Comparison of ENCODE assay signal across 8 cellular contexts in the genomic region with DNA sequence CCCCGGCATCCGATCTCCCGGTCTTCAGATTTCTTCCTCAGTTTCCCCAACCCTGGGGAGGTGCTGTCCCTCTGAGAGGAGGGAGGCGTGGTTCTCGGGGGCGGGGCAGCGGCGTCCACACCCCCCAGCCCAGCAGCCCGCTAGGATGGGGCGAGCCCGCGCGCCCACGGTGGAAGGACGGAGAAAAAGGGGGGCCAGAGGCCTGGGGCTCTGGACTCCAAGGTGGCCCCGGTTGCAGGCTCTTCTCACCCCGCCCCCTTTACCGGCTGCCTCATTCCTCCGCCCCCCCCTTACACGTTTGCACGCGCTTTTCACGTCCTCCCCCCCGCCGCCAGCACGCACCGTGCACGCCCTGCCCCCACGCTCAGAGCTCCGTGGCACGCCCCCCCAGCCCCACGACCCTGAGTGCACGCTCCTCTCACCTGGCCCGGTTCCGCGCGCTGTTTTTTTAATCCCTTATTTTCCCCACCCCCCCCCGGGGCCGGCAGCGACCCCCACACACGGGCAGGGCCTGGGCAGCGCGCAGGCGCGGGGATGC. TPM values are rescaled to one million over a fixed set of nuclear protein-coding genes. Genes with fewer than 3 reads are reported as not detected.
DNase-seq lines count a peak whose midpoint lies in the region; ATAC-seq and TF ChIP-seq lines count a peak whose summit lies in the region.

No MANE protein-coding gene starts in this region.

- H3K36me3 Mint-ChIP-seq in activated T-helper 2 cell treated with anti-CD3 and anti-CD28 coated beads, Interferon-gamma antibody, Interleukin-2, Interleukin-4, amounts not matched to agents 10 μg/mL and 5 μg/mL and 100 μg/mL, durations not matched to agents 14 hours and 24 hours and 36 hours (ENCODE audit: low read depth), result peaks cover 15% of the 10 kb centered on the region
- H3K36me3 Mint-ChIP-seq in nephron (ENCODE audit: low read depth), result no peaks in the 10 kb centered on the region

- ATAC-seq in GM19035 (IDR thresholded peaks at IDR 0.05; ENCODE audit: unreplicated experiment), result no peak

- peak overlapping the region; percentile 66 for H3K4me3 Mint-ChIP-seq in activated T-helper 2 cell treated with anti-CD3 and anti-CD28 coated beads, Interferon-gamma antibody, Interleukin-2, Interleukin-4, amounts not matched to agents 10 μg/mL and 5 μg/mL and 100 μg/mL, durations not matched to agents 14 hours and 24 hours and 36 hours (ENCODE audit: low read depth)
- H3K4me3 Mint-ChIP-seq in nephron, result peak overlapping the region; percentile 81 to 89 (median 82)

- TF ChIP-seq CTCF in fibroblast of the aortic adventitia (IDR thresholded peaks at IDR 0.05; ENCODE audit: insufficient read depth, low read length), result no peak
- TF ChIP-seq CTCF in nephron (IDR thresholded peaks at IDR 0.05; ENCODE audit: unreplicated experiment in 3 of 3), result no peak

- peak overlapping the region; percentile 95 for H3K27ac ChIP-seq in substantia nigra (ENCODE audit: low read depth, low read length, poor library complexity, severe bottlenecking)

- H3K27ac Mint-ChIP-seq in activated T-helper 2 cell treated with anti-CD3 and anti-CD28 coated beads, Interferon-gamma antibody, Interleukin-2, Interleukin-4, amounts not matched to agents 10 μg/mL and 5 μg/mL and 100 μg/mL, durations not matched to agents 14 hours and 24 hours and 36 hours, result no peak overlapping the region
- H3K27ac Mint-ChIP-seq in nephron, result peak overlapping the region; percentile 67 to 97 (median 75)

- H3K9me3 Mint-ChIP-seq in activated T-helper 2 cell treated with anti-CD3 and anti-CD28 coated beads, Interferon-gamma antibody, Interleukin-2, Interleukin-4, amounts not matched to agents 10 μg/mL and 5 μg/mL and 100 μg/mL, durations not matched to agents 14 hours and 24 hours and 36 hours, result no peaks in the 10 kb centered on the region
- H3K9me3 Mint-ChIP-seq in nephron, result no peaks in the 10 kb centered on the region

- no peaks in the 10 kb centered on the region for H3K27me3 Mint-ChIP-seq in activated T-helper 2 cell treated with anti-CD3 and anti-CD28 coated beads, Interferon-gamma antibody, Interleukin-2, Interleukin-4, amounts not matched to agents 10 μg/mL and 5 μg/mL and 100 μg/mL, durations not matched to agents 14 hours and 24 hours and 36 hours (ENCODE audit: low read depth)
- no peaks in the 10 kb centered on the region for H3K27me3 Mint-ChIP-seq in nephron (ENCODE audit: low read depth)

- H3K4me3 ChIP-seq in fibroblast of the aortic adventitia (ENCODE audit: low read depth, low read length), result peak overlapping the region; percentile 74

- H3K4me1 Mint-ChIP-seq in activated T-helper 2 cell treated with anti-CD3 and anti-CD28 coated beads, Interferon-gamma antibody, Interleukin-2, Interleukin-4, amounts not matched to agents 10 μg/mL and 5 μg/mL and 100 μg/mL, durations not matched to agents 14 hours and 24 hours and 36 hours (ENCODE audit: low read depth), result peaks cover 22% of the 10 kb centered on the region
- H3K4me1 Mint-ChIP-seq in nephron, result peaks cover 37% of the 10 kb centered on the region

- intact Hi-C loops in activated T-helper 2 cell treated with anti-CD3 and anti-CD28 coated beads, Interferon-gamma antibody, Interleukin-2, Interleukin-4, amounts not matched to agents 10 μg/mL and 5 μg/mL and 100 μg/mL, durations not matched to agents 14 hours and 24 hours and 36 hours (cut with micrococcal nuclease), result no loop called here

- DNase-seq in NK-92 treated with Interleukin-12 subunit alpha and Interleukin-12 subunit beta, amount 100 ng/mL, for 24 hours (lab: John Stamatoyannopoulos, UW), result peak; percentile 63
- DNase-seq in NK-92 (lab: John Stamatoyannopoulos, UW; ENCODE audit: unreplicated experiment), result no peak
- DNase-seq in NCI-H526 treated with DMSO at 0.1 percent for 48 hours (lab: John Stamatoyannopoulos, UW), result peak; percentile 9
- DNase-seq in activated T-helper 2 cell treated with anti-CD3 and anti-CD28 coated beads, Interferon-gamma antibody, Interleukin-2, Interleukin-4, amounts not matched to agents 10 μg/mL and 5 μg/mL and 100 μg/mL, durations not matched to agents 14 hours and 24 hours and 36 hours (ENCODE audit: low spot score), result peak; percentile 39
- DNase-seq in fibroblast of the aortic adventitia (ENCODE audit: low read depth), result peak; percentile 45
- peak in 42 of 49 donors; percentile 22 to 91 (median 64) for DNase-seq in substantia nigra (lab: John Stamatoyannopoulos, UW)

RNA-seq across cellular contexts. Expression of a gene that starts 0.4 kb away (rescaled TPM):
- total RNA-seq in activated T-helper 2 cell treated with anti-CD3 and anti-CD28 coated beads, Interferon-gamma antibody, Interleukin-2, Interleukin-4, amounts not matched to agents 10 μg/mL and 5 μg/mL and 100 μg/mL, durations not matched to agents 14 hours and 24 hours and 36 hours, result 4.8 and 4.9 TPM in 2 replicates
- total RNA-seq in fibroblast of the aortic adventitia (ENCODE audit: low replicate concordance), result 3.3 and 3.8 TPM in 2 replicates

RNA-seq across cellular contexts. Expression of a gene that starts 4.0 kb away (rescaled TPM):
- 76.3 and 76.5 TPM in 2 replicates for total RNA-seq in activated T-helper 2 cell treated with anti-CD3 and anti-CD28 coated beads, Interferon-gamma antibody, Interleukin-2, Interleukin-4, amounts not matched to agents 10 μg/mL and 5 μg/mL and 100 μg/mL, durations not matched to agents 14 hours and 24 hours and 36 hours
- total RNA-seq in fibroblast of the aortic adventitia (ENCODE audit: low replicate concordance), result 37.9 and 62.0 TPM in 2 replicates

RNA-seq across cellular contexts. Expression of a gene that starts 22.7 kb away (rescaled TPM):
- 0.18 TPM in 1 of 2 replicates, not detected in the other for total RNA-seq in activated T-helper 2 cell treated with anti-CD3 and anti-CD28 coated beads, Interferon-gamma antibody, Interleukin-2, Interleukin-4, amounts not matched to agents 10 μg/mL and 5 μg/mL and 100 μg/mL, durations not matched to agents 14 hours and 24 hours and 36 hours
- 0.27 TPM in 1 of 2 replicates, not detected in the other for total RNA-seq in fibroblast of the aortic adventitia (ENCODE audit: low replicate concordance)

RNA-seq across cellular contexts. Expression of a gene that starts 26.0 kb away (rescaled TPM):
- 1.1 and 1.4 TPM in 2 replicates for total RNA-seq in activated T-helper 2 cell treated with anti-CD3 and anti-CD28 coated beads, Interferon-gamma antibody, Interleukin-2, Interleukin-4, amounts not matched to agents 10 μg/mL and 5 μg/mL and 100 μg/mL, durations not matched to agents 14 hours and 24 hours and 36 hours
- 4.4 and 48.2 TPM in 2 replicates for total RNA-seq in fibroblast of the aortic adventitia (ENCODE audit: low replicate concordance)

RNA-seq across cellular contexts. Expression of a gene that starts 38.9 kb away (rescaled TPM):
- 21.3 and 21.6 TPM in 2 replicates for total RNA-seq in activated T-helper 2 cell treated with anti-CD3 and anti-CD28 coated beads, Interferon-gamma antibody, Interleukin-2, Interleukin-4, amounts not matched to agents 10 μg/mL and 5 μg/mL and 100 μg/mL, durations not matched to agents 14 hours and 24 hours and 36 hours
- total RNA-seq in fibroblast of the aortic adventitia (ENCODE audit: low replicate concordance), result 35.8 and 48.2 TPM in 2 replicates
